ENCODE assay signal across 8 cellular contexts in the genomic region with DNA sequence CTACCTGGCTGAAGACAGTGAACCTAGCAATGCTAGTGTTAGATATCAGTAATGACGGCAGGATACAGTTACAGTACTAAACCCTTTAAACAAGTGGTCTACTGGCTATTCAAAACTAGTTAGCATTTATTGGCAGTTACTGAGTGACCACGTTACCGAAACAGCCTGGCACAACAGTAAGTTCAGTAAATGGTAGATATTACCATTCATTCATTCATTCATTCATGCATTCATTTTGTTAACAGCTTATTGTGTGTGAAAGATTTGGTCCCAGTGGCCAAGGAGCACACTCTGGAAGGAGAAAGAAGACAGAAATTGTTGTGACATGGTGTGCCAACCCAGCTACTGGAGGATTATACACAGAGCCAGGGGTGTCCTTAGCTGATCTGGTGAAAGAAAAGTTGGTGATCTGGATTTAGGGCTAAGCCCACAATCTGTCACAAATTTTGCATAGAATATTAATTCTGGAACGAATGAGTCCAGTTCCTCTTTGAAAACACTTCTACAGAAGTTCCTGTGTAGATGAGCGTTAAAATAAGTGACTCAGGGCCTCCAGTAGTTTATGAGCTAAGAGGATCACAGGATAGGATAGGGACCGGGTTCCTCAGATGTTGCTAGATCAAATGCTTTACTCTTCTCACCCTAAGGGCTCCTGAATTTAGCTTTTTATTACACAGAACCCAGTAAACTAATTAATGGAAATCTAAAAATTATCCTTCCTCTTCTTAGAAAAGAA.
A peak's percentile ranks its signal among the peaks of the same experiment; 100 is the strongest.
DNase-seq lines count a peak whose midpoint lies in the region; ATAC-seq and TF ChIP-seq lines count a peak whose summit lies in the region.

No MANE protein-coding gene starts in this region.

- H3K27ac ChIP-seq in CD8-positive, alpha-beta memory T cell (ENCODE audit: low read depth, low read length), result no peak overlapping the region
- H3K27ac ChIP-seq in MM.1S (ENCODE audit: low read length) (no peak overlapping the region), cingulate gyrus (ENCODE audit: low read depth, low read length) (peak overlapping the region; percentile 80)

- H3K9me3 Mint-ChIP-seq in CD8-positive, alpha-beta memory T cell, result peaks cover 0 to 2% (median 0%) of the 10 kb centered on the region in 5 donors

- H3K27ac Mint-ChIP-seq in CD8-positive, alpha-beta memory T cell, result peak overlapping the region in 1 of 8 donors; percentile 27

- peak overlapping the region; percentile 84; the same call in 1 of the 2 replicates for H3K9ac ChIP-seq in MM.1S (ENCODE audit: low read length)

- no peak for ATAC-seq in HG03457 (IDR thresholded peaks at IDR 0.05; ENCODE audit: unreplicated experiment)
- no peak for ATAC-seq in HG02870 (IDR thresholded peaks at IDR 0.05; ENCODE audit: unreplicated experiment)

- 0 out of 2 replicates have a peak, but pooled peaks cover 19% of the 10 kb centered on the region for H3K79me2 ChIP-seq in MM.1S (ENCODE audit: low read length)

- H3K4me1 ChIP-seq in CD8-positive, alpha-beta memory T cell (ENCODE audit: insufficient read depth, low read length), result peaks cover 6% of the 10 kb centered on the region
- H3K4me1 ChIP-seq in MM.1S (ENCODE audit: low read length), result no peaks in the 10 kb centered on the region
- peaks cover 22% of the 10 kb centered on the region for H3K4me1 ChIP-seq in neuron (ENCODE audit: insufficient read depth, low read length)

- peak overlapping the region; percentile 63 to 83 (median 79) for H3K4me3 Mint-ChIP-seq in CD8-positive, alpha-beta memory T cell

- DNase-seq in CD8-positive, alpha-beta memory T cell, result no peak
- DNase-seq in MM.1S (no peak), NCI-H774 (lab: John Stamatoyannopoulos, UW) (no peak)
- DNase-seq in stimulated activated CD4-positive, alpha-beta T cell treated with anti-CD3 and anti-CD28 coated beads, Interleukin-2, amount 100 ng/mL, for 48 hours, result no peak

- H3K9me2 ChIP-seq in MM.1S (replicated peaks; ENCODE audit: insufficient read depth, low read length), result no peaks in the 10 kb centered on the region

- H3K27me3 Mint-ChIP-seq in CD8-positive, alpha-beta memory T cell, result peaks cover 46 to 64% of the 10 kb centered on the region in 2 donors

- H2AFZ ChIP-seq in MM.1S (ENCODE audit: low read length) (peak overlapping the region; percentile 68), neuron (ENCODE audit: low read depth, low read length) (peak overlapping the region; percentile 65)

- H3K36me3 Mint-ChIP-seq in CD8-positive, alpha-beta memory T cell, result no peaks in the 10 kb centered on the region

- CTCF ChIA-PET in CD8-positive, alpha-beta memory T cell (lab: Charles Lee), result no interaction called here

- no peaks in the 10 kb centered on the region for H3F3A ChIP-seq in MM.1S (ENCODE audit: insufficient read depth, low read length)

- no peaks in the 10 kb centered on the region for H3K9me3 ChIP-seq in CD8-positive, alpha-beta memory T cell (ENCODE audit: low read length)
- H3K9me3 ChIP-seq in MM.1S (replicated peaks; ENCODE audit: insufficient read depth, low read length) (no peaks in the 10 kb centered on the region), neuron (ENCODE audit: low read length) (no peaks in the 10 kb centered on the region)

- H3K36me3 ChIP-seq in CD8-positive, alpha-beta memory T cell (ENCODE audit: insufficient read depth, low read length), result no peaks in the 10 kb centered on the region
- no peaks in the 10 kb centered on the region for H3K36me3 ChIP-seq in MM.1S (replicated peaks; ENCODE audit: insufficient read depth, low read length)
- no peaks in the 10 kb centered on the region for H3K36me3 ChIP-seq in neuron (ENCODE audit: insufficient read depth, low read length)

- TF ChIP-seq CTCF in MM.1S (IDR thresholded peaks at IDR 0.05; ENCODE audit: low read length), result no peak

- POLR2A ChIA-PET in CD8-positive, alpha-beta memory T cell (lab: Charles Lee), result no interaction called here

- H3K4me1 Mint-ChIP-seq in CD8-positive, alpha-beta memory T cell, result peaks cover 7 to 19% (median 16%) of the 10 kb centered on the region in 3 donors

- H3K27me3 ChIP-seq in CD8-positive, alpha-beta memory T cell (ENCODE audit: insufficient read depth, low read length, poor library complexity, severe bottlenecking), result peaks cover 20% of the 10 kb centered on the region
- H3K27me3 ChIP-seq in MM.1S (replicated peaks; ENCODE audit: insufficient read depth, low read length) (no peaks in the 10 kb centered on the region), neuron (ENCODE audit: insufficient read depth, low read length) (no peaks in the 10 kb centered on the region)

- peak overlapping the region; percentile 66 for H3K4me2 ChIP-seq in MM.1S (ENCODE audit: low read depth, low read length)

- no peak overlapping the region for H3K4me3 ChIP-seq in CD8-positive, alpha-beta memory T cell (ENCODE audit: low read length)
- H3K4me3 ChIP-seq in MM.1S (ENCODE audit: low read length) (peak overlapping the region; percentile 95), neuron (ENCODE audit: low read length) (peak overlapping the region; percentile 73)

- H4K20me1 ChIP-seq in MM.1S (ENCODE audit: insufficient read depth, low read length), result no peaks in the 10 kb centered on the region
